28 cellular contexts compared by ENCODE assay signal in genomic region chr7:45394117-45394708, GRCh38.
DNase-seq lines count a peak whose midpoint lies in the region; ATAC-seq, FAIRE-seq and TF ChIP-seq lines count a peak whose summit lies in the region.
"Had no signal": no experiment of that assay in that cellular context is flagged by ENCODE, and none has a peak within 500 bp of the region (broad histone marks: within the 10 kb centered on the region; RNA-seq: fewer than 3 reads in every experiment).

No MANE protein-coding gene starts in this region.

- H3K27me3 ChIP-seq in Karpas-422 (ENCODE audit: low read length) (no peaks in the 10 kb centered on the region), bronchial epithelial cell (ENCODE audit: control insufficient read depth, insufficient read depth, low read length) (no peaks in the 10 kb centered on the region)
- H3K27me3 ChIP-seq: BLaER1 treated with 17β-estradiol and CSF1 and Interleukin-3, amounts not matched to agents 10 nM and 100 nM had no signal

- no peaks in the 10 kb centered on the region for H3K36me3 ChIP-seq in Karpas-422 (ENCODE audit: insufficient read depth, low read length)
- H3K36me3 ChIP-seq in bronchial epithelial cell (ENCODE audit: control insufficient read depth, insufficient read depth, low read length), result no peaks in the 10 kb centered on the region
- H3K36me3 ChIP-seq: BLaER1 treated with 17β-estradiol and CSF1 and Interleukin-3, amounts not matched to agents 10 nM and 100 nM had no signal

- no peaks in the 10 kb centered on the region for H3K4me1 ChIP-seq in Karpas-422 (ENCODE audit: low read length)

- H3K4me2 ChIP-seq in Karpas-422 (ENCODE audit: low read depth, low read length, poor library complexity, severe bottlenecking), result no peak overlapping the region
- H3K4me2 ChIP-seq: BLaER1 treated with 17β-estradiol and CSF1 and Interleukin-3, amounts not matched to agents 10 nM and 100 nM had no signal

- 0 out of 2 replicates have a peak, but pooled peaks cover 3% of the 10 kb centered on the region for H3K9me3 ChIP-seq in Karpas-422 (ENCODE audit: low read length)

- no peak overlapping the region for H3K4me3 ChIP-seq in Karpas-422 (ENCODE audit: low read length)
- H3K4me3 ChIP-seq in bronchial epithelial cell (ENCODE audit: low read depth, low read length), result no peak overlapping the region
- H3K4me3 ChIP-seq: BLaER1 treated with 17β-estradiol and CSF1 and Interleukin-3, amounts not matched to agents 10 nM and 100 nM; GM23248; SK-N-MC had no signal

- no peaks in the 10 kb centered on the region for H3K79me2 ChIP-seq in Karpas-422 (ENCODE audit: low read length)

- no peak for FAIRE-seq in bronchial epithelial cell (lab: Jason Lieb, UNC)
- FAIRE-seq in urothelium cell line (lab: Jason Lieb, UNC), result peak; percentile 74
- FAIRE-seq: A204.1, GM12892 had no signal

- ATAC-seq in GM18858 (IDR thresholded peaks at IDR 0.05; ENCODE audit: unreplicated experiment), result no peak
- ATAC-seq: Panc1 had no signal

- no peak for TF ChIP-seq CTCF in bronchial epithelial cell (IDR thresholded peaks at IDR 0.05; ENCODE audit: insufficient read depth, low read length, severe bottlenecking)

- no peaks in the 10 kb centered on the region for H3K9me2 ChIP-seq in Karpas-422 (replicated peaks; ENCODE audit: insufficient read depth, low read length)

- peak; percentile 16 for DNase-seq in ELR (ENCODE audit: low read depth)
- peak; percentile 11 for DNase-seq in Karpas-422
- DNase-seq in bronchial epithelial cell (ENCODE audit: low read depth), result peak; percentile 7
- no peak for DNase-seq in urothelium cell line (ENCODE audit: low spot score)
- DNase-seq in NCI-H345 treated with DMSO at 0.1 percent for 48 hours (lab: John Stamatoyannopoulos, UW; ENCODE audit: unreplicated experiment), result no peak
- DNase-seq in NCI-H1436 (lab: John Stamatoyannopoulos, UW), result no peak
- DNase-seq: AML-193; CD4-positive, alpha-beta T cell; DMS79 treated with DMSO at 0.1 percent for 48 hours; GM23248; HCEC 1CT; IMR-90; KG1; NCI-H1092; NCI-H1417 treated with DMSO at 0.1 percent for 48 hours; NCI-H187; NCI-H2081 treated with DMSO at 0.1 percent for 48 hours; NCI-H2171; NCI-H226; NCI-H510A treated with DMSO at 0.1 percent for 48 hours; NK-92 treated with Interleukin-12 subunit alpha and Interleukin-12 subunit beta, amount 100 ng/mL, for 24 hours; SIG-M5 had no signal

- no peak overlapping the region for H3K9ac ChIP-seq in Karpas-422 (ENCODE audit: low read length)
- H3K9ac ChIP-seq: BLaER1 treated with 17β-estradiol and CSF1 and Interleukin-3, amounts not matched to agents 10 nM and 100 nM; GM23248 had no signal

- H3K27ac ChIP-seq in Karpas-422 (ENCODE audit: low read length), result no peak overlapping the region
- H3K27ac ChIP-seq: BLaER1 treated with 17β-estradiol and CSF1 and Interleukin-3, amounts not matched to agents 10 nM and 100 nM; GM23248; SK-N-MC had no signal

- H2AFZ ChIP-seq in Karpas-422 (ENCODE audit: low read length), result no peak overlapping the region
- H2AFZ ChIP-seq: GM23248 had no signal

- H4K20me1 ChIP-seq in Karpas-422 (ENCODE audit: insufficient read depth, low read depth, low read length), result no peaks in the 10 kb centered on the region
- H4K20me1 ChIP-seq: BLaER1 treated with 17β-estradiol and CSF1 and Interleukin-3, amounts not matched to agents 10 nM and 100 nM had no signal

Comparison
In these comparisons a context has a peak if more than half of its experiments do, and no peak if none do; other contexts are left out.
1. DNase-seq: peak in ELR (single experiment), Karpas-422 (single experiment) and bronchial epithelial cell (single experiment); none in urothelium cell line (single experiment), NCI-H345 treated with DMSO at 0.1 percent for 48 hours (single experiment) and NCI-H1436 (single experiment).